In the genomic region with DNA sequence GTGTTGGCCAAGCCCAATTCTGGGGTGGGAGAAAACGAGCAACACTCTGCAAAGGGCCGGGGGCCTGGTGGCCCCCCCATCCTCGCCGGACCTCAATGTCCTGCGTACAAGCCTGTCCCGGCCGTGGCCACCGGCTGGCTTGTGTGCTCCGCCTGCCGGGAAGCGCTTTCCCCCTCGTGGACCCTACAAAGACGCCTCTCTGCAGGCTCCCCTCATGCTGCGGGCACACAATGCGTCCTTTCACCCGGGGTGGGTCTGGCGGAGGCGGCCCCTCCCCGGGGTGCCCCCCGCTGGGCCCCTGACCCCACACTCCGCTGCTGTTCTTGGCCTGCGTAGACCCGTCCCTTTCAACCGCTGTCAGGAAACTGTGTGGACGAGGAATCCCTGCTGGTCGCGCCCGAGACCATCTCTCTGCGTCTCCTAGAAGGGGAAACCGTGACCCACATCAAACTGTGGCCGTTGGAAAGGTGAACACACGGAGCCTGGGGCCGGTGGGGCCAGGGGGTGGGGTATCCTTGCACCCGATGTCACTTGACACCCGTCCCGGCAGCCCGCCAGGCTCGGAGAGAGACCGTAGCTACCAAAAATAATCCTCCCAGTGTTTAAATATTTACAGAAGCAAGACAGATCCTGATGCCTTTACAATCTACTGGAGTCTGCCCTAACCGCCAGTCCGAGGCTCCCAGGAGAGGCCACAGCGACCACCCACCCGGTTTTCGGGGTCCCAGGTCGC, we compare ENCODE assay signal across 1 cellular context.
TF ChIP-seq lines count a peak whose summit lies in the region.

No MANE protein-coding gene starts in this region.

TF ChIP-seq in GM23338, 12 proteins besides CTCF, POLR2A, EP300 and RAD21 (continued from another document):
- TF ChIP-seq, protein P1, sequence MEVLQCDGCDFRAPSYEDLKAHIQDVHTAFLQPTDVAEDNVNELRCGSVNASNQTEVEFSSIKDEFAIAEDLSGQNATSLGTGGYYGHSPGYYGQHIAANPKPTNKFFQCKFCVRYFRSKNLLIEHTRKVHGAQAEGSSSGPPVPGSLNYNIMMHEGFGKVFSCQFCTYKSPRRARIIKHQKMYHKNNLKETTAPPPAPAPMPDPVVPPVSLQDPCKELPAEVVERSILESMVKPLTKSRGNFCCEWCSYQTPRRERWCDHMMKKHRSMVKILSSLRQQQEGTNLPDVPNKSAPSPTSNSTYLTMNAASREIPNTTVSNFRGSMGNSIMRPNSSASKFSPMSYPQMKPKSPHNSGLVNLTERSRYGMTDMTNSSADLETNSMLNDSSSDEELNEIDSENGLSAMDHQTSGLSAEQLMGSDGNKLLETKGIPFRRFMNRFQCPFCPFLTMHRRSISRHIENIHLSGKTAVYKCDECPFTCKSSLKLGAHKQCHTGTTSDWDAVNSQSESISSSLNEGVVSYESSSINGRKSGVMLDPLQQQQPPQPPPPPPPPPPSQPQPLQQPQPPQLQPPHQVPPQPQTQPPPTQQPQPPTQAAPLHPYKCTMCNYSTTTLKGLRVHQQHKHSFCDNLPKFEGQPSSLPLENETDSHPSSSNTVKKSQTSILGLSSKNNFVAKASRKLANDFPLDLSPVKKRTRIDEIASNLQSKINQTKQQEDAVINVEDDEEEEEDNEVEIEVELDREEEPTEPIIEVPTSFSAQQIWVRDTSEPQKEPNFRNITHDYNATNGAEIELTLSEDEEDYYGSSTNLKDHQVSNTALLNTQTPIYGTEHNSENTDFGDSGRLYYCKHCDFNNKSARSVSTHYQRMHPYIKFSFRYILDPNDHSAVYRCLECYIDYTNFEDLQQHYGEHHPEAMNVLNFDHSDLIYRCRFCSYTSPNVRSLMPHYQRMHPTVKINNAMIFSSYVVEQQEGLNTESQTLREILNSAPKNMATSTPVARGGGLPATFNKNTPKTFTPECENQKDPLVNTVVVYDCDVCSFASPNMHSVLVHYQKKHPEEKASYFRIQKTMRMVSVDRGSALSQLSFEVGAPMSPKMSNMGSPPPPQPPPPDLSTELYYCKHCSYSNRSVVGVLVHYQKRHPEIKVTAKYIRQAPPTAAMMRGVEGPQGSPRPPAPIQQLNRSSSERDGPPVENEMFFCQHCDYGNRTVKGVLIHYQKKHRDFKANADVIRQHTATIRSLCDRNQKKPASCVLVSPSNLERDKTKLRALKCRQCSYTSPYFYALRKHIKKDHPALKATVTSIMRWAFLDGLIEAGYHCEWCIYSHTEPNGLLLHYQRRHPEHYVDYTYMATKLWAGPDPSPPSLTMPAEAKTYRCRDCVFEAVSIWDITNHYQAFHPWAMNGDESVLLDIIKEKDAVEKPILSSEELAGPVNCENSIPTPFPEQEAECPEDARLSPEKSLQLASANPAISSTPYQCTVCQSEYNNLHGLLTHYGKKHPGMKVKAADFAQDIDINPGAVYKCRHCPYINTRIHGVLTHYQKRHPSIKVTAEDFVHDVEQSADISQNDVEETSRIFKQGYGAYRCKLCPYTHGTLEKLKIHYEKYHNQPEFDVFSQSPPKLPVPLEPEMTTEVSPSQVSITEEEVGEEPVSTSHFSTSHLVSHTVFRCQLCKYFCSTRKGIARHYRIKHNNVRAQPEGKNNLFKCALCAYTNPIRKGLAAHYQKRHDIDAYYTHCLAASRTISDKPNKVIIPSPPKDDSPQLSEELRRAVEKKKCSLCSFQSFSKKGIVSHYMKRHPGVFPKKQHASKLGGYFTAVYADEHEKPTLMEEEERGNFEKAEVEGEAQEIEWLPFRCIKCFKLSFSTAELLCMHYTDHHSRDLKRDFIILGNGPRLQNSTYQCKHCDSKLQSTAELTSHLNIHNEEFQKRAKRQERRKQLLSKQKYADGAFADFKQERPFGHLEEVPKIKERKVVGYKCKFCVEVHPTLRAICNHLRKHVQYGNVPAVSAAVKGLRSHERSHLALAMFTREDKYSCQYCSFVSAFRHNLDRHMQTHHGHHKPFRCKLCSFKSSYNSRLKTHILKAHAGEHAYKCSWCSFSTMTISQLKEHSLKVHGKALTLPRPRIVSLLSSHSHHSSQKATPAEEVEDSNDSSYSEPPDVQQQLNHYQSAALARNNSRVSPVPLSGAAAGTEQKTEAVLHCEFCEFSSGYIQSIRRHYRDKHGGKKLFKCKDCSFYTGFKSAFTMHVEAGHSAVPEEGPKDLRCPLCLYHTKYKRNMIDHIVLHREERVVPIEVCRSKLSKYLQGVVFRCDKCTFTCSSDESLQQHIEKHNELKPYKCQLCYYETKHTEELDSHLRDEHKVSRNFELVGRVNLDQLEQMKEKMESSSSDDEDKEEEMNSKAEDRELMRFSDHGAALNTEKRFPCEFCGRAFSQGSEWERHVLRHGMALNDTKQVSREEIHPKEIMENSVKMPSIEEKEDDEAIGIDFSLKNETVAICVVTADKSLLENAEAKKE (CRISPR knock-in tag; IDR thresholded peaks at IDR 0.05), result no peak
- TF ChIP-seq NANOG (IDR thresholded peaks at IDR 0.05; ENCODE audit: borderline replicate concordance) (no peak), POLR2AphosphoS5 (IDR thresholded peaks at IDR 0.05; ENCODE audit: low read depth) (no peak; the same call in 1 of the 2 replicates), CREB1 (CRISPR knock-in tag; IDR thresholded peaks at IDR 0.05; ENCODE audit: low read depth) (no peak), ZNF114 (CRISPR knock-in tag; IDR thresholded peaks at IDR 0.05) (no peak), STAT1 (IDR thresholded peaks at IDR 0.05; ENCODE audit: unreplicated experiment) (no peak), EZH2 (IDR thresholded peaks at IDR 0.05; ENCODE audit: low read depth, unreplicated experiment) (no peak), JUNB (IDR thresholded peaks at IDR 0.05; ENCODE audit: unreplicated experiment) (no peak), EZH2phosphoT487 (IDR thresholded peaks at IDR 0.05; ENCODE audit: unreplicated experiment) (no peak), ZNF331 (CRISPR knock-in tag; IDR thresholded peaks at IDR 0.05; ENCODE audit: low read depth) (no peak)
- TF ChIP-seq, protein P2, sequence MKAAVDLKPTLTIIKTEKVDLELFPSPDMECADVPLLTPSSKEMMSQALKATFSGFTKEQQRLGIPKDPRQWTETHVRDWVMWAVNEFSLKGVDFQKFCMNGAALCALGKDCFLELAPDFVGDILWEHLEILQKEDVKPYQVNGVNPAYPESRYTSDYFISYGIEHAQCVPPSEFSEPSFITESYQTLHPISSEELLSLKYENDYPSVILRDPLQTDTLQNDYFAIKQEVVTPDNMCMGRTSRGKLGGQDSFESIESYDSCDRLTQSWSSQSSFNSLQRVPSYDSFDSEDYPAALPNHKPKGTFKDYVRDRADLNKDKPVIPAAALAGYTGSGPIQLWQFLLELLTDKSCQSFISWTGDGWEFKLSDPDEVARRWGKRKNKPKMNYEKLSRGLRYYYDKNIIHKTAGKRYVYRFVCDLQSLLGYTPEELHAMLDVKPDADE (IDR thresholded peaks at IDR 0.05), result no peak
